In the genomic region with DNA sequence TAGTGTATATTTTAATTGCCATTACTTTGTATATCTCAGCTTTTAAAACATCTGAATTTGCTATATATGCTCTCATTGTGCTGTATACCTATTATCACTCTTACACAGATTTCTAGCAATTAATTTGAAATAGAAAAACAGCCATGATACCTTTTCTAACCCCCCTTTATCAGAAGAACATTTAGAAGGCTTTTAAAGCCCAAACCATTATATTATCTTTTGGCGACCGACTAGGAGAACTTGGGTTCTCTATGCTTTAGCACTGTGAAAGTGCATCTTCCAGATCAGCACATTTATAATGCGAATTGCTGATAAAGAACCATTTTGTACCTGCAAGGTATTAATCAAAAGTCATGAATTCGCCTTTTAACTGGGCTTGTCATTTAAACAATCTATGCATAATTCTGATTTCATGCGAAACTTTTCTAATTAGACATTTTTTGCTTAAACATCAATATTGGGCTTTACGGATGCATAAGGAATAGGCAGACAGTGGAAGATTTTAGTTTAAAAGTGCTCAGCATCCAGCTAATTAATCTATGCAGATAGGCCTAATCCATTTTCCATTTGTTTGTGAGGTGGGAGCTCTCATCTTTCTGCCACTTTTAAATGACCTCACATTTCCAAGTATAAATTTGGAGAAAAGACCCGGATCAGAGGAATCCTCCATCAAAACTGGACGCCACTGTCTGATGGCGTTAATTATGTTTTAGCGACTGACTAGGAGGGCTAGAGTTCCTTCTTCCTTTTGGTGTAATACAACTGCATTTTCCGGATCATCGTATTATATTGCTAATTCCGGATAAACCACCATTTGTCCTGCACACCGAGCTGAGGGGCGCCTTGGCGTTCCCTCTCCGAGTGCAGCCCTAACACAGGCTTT, we compare ENCODE assay signal across 8 cellular contexts. TPM values are rescaled to one million over a fixed set of nuclear protein-coding genes. Genes with fewer than 3 reads are reported as not detected.
DNase-seq lines count a peak whose midpoint lies in the region; ATAC-seq, FAIRE-seq and TF ChIP-seq lines count a peak whose summit lies in the region.

No MANE protein-coding gene starts in this region.

- TF ChIP-seq POLR2A in HepG2 (IDR thresholded peaks at IDR 0.05; ENCODE audit: insufficient read depth in 1 of 2, low read depth in 2 of 2, low read length in 2 of 2) = peak in 1 of 2 experiments; percentile 91; a peak in 1 of 4 replicates
- TF ChIP-seq POLR2A in transverse colon (IDR thresholded peaks at IDR 0.05) = no peak

- peak overlapping the region; percentile 84 for H3K4me2 ChIP-seq in HepG2 (ENCODE audit: low read depth, low read length)

- H3K4me1 ChIP-seq in adipocyte (ENCODE audit: control insufficient read depth, insufficient read depth, low read length) (peaks cover 26% of the 10 kb centered on the region), HepG2 (ENCODE audit: insufficient read depth, low read length) (peaks cover 45% of the 10 kb centered on the region), transverse colon (peaks cover 0 to 40% (median 14%) of the 10 kb centered on the region in 4 donors)

- no peak for FAIRE-seq in HepG2 (lab: Jason Lieb, UNC)

- CTCF ChIA-PET in HepG2 (lab: Yijun Ruan, JAX; ENCODE audit: low intra/inter-chr PET ratio, low total read pairs) = interaction anchor here (2.2 kb wide), 1 partner anchor 36 kb away, joined by 7 read pairs; no protein-coding TSS in a partner anchor

- TF ChIP-seq EP300 in HepG2 (IDR thresholded peaks at IDR 0.05; ENCODE audit: low read depth in 2 of 2, low read length in 2 of 2) (no peak), HepG2 (CRISPR knock-in tag; IDR thresholded peaks at IDR 0.05; ENCODE audit: borderline replicate concordance) (no peak), transverse colon (IDR thresholded peaks at IDR 0.05; ENCODE audit: low read depth) (no peak)

- peak overlapping the region; percentile 99 for H3K27ac ChIP-seq in 22Rv1
- H3K27ac ChIP-seq in HepG2 (ENCODE audit: extremely low read length, insufficient read depth, low read length) = peak overlapping the region; percentile 97
- H3K27ac ChIP-seq in transverse colon = peak overlapping the region; percentile 91 to 98 (median 95)

- DNase-seq in adipocyte (ENCODE audit: low read depth) = no peak
- no peak for DNase-seq in HepG2 (ENCODE audit: low spot score)
- no peak for DNase-seq in transverse colon
- DNase-seq in dedifferentiated amniotic fluid mesenchymal stem cell (ENCODE audit: extremely low spot score) = no peak
- DNase-seq in mesenteric fat pad (ENCODE audit: low spot score) = no peak

- TF ChIP-seq CTCF in 22Rv1 (IDR thresholded peaks at IDR 0.05) = no peak
- no peak for TF ChIP-seq CTCF in HepG2 (CRISPR knock-in tag; IDR thresholded peaks at IDR 0.05)
- TF ChIP-seq CTCF in transverse colon (IDR thresholded peaks at IDR 0.05) = no peak

- H3K79me2 ChIP-seq in HepG2 (ENCODE audit: insufficient read depth, low read length) = peaks cover 71% of the 10 kb centered on the region

- peak; percentile 2 for ATAC-seq in GM18499 (IDR thresholded peaks at IDR 0.05; ENCODE audit: insufficient read depth, unreplicated experiment)
- ATAC-seq in HG03432 (IDR thresholded peaks at IDR 0.05; ENCODE audit: unreplicated experiment) = peak; percentile 1
- ATAC-seq in HepG2 = no peak

- WGBS in HepG2 (ENCODE audit: low lambda C conversion rate) = 1% methylated on average over 17 of the region's 17 CpGs
- WGBS in transverse colon (ENCODE audit: low coverage in 1 of 2), 2 donors = 30% methylated on average over 17 of the region's 17 CpGs

- TF ChIP-seq RAD21 in HepG2 (CRISPR knock-in tag; IDR thresholded peaks at IDR 0.05) = no peak

- BruUV-seq in HepG2 (replicated peaks; lab: Mats Ljungman, UMichigan) = TSS peak; percentile 97

- POLR2A ChIA-PET in HepG2 (lab: Yijun Ruan, JAX) = interaction anchor here (1.0 to 3.4 kb wide), 5 partner anchors 9 to 36 kb away, joined by 5 to 40 read pairs (median 10); no protein-coding TSS in a partner anchor

- H3K36me3 ChIP-seq in adipocyte (ENCODE audit: control insufficient read depth, insufficient read depth, low read length, severe bottlenecking) (peaks cover 3% of the 10 kb centered on the region), HepG2 (replicated peaks in 1 of 2; ENCODE audit: control insufficient read depth in 1 of 2, insufficient read depth in 2 of 2, low read length in 2 of 2) (0 out of 5 replicates have a peak, but pooled peaks cover 0 to 4% of the 10 kb centered on the region in 2 experiments), transverse colon (peaks cover 0 to 2% (median 0%) of the 10 kb centered on the region in 4 donors)

- H3K9me3 ChIP-seq in adipocyte (ENCODE audit: control insufficient read depth, low read length) (no peaks in the 10 kb centered on the region), HepG2 (ENCODE audit: low read length) (no peaks in the 10 kb centered on the region), transverse colon (no peaks in the 10 kb centered on the region)

- H3K9ac ChIP-seq in adipocyte (ENCODE audit: low read length) = peak overlapping the region; percentile 93
- peak overlapping the region; percentile 87 for H3K9ac ChIP-seq in HepG2 (ENCODE audit: insufficient read depth, low read depth, low read length)

- H3K4me3 ChIP-seq in adipocyte (ENCODE audit: low read length) (peak overlapping the region; percentile 88), HepG2 (replicated peaks in 1 of 3; ENCODE audit: insufficient read depth in 1 of 3, low read depth in 2 of 3, low read length in 3 of 3) (peak overlapping the region; percentile 67 to 81 (median 76)), transverse colon (peak overlapping the region; percentile 39 to 83 (median 75))

- in situ Hi-C loops in HepG2 (cut with HindIII; ENCODE audit: extremely low pct_ligation_motif_present, low pct_unique_long_range_greater_than_20kb) (no loop called here), transverse colon (cut with MboI; ENCODE audit: low pct_ligation_motif_present in 1 of 4, low pct_unique_long_range_greater_than_20kb in 1 of 4, low sequenced_read_pairs in 3 of 4) (no loop called here)

- intact Hi-C loops in HepG2 (cut with micrococcal nuclease; ENCODE audit: unreplicated experiment) = loop anchor here (1.0 to 2.0 kb wide), 2 partner anchors 16 to 37 kb away; no protein-coding TSS in a partner anchor
- intact Hi-C loops in transverse colon (cut with DNase I; ENCODE audit: low total_unique reads) = loop anchor here (10.0 kb wide), 1 partner anchor 1142 kb away; no protein-coding TSS in a partner anchor

- H4K20me1 ChIP-seq in HepG2 (ENCODE audit: insufficient read depth, low read length) = peaks cover 13% of the 10 kb centered on the region; the same call in 1 of the 2 replicates

- H2AFZ ChIP-seq in HepG2 (ENCODE audit: low read length) = peak overlapping the region; percentile 82

- H3K27me3 ChIP-seq in adipocyte (replicated peaks; ENCODE audit: control insufficient read depth, insufficient read depth, low read length) (no peaks in the 10 kb centered on the region), HepG2 (ENCODE audit: control insufficient read depth in 1 of 2, insufficient read depth in 2 of 2, low read length in 2 of 2) (no peaks in the 10 kb centered on the region; a peak in 1 of 5 replicates), transverse colon (peaks cover 13% of the 10 kb centered on the region)

RNA-seq across cellular contexts. Expression of a gene that starts 1.1 kb away (rescaled TPM):
- 39.3 and 51.3 TPM in 2 replicates for total RNA-seq in HepG2 (2016; rRNA removed; fragmentation: Illumina TruSeq; extraction: Trizol)
- total RNA-seq in HepG2 (2016; cell fraction: cytosol; rRNA removed; fragmentation: Illumina TruSeq; extraction: Trizol; ENCODE audit: low read depth) = 32.5 and 35.1 TPM in 2 replicates
- total RNA-seq in HepG2 (2016; cell fraction: insoluble cytoplasmic fraction; rRNA removed; fragmentation: Illumina TruSeq; extraction: Trizol) = 40.6 and 48.2 TPM in 2 replicates
- 43.6 and 51.5 TPM in 2 replicates for total RNA-seq in HepG2 (2016; cell fraction: membrane; rRNA removed; fragmentation: Illumina TruSeq; extraction: Trizol)
- total RNA-seq in HepG2 (2016; cell fraction: nucleus; rRNA removed; fragmentation: Illumina TruSeq; extraction: Trizol) = 132 and 141 TPM in 2 replicates
- polyA plus RNA-seq in HepG2 (2011; rRNA removed) = 72.1 and 84.1 TPM in 2 replicates
- polyA plus RNA-seq in HepG2 (2011; cell fraction: cytosol; rRNA removed) = 52.6 and 55.4 TPM in 2 replicates
- polyA plus RNA-seq in HepG2 (2011; cell fraction: nucleus; rRNA removed) = 70.8 and 78.9 TPM in 2 replicates
- polyA plus RNA-seq in HepG2 (2012) = 36.4 and 36.6 TPM in 2 replicates
- 39.6 and 43.2 TPM in 2 replicates for polyA plus RNA-seq in HepG2 (2016; cell fraction: cytosol; fragmentation: Illumina TruSeq; extraction: Trizol; ENCODE audit: low read depth)
- 41.2 and 47.5 TPM in 2 replicates for polyA plus RNA-seq in HepG2 (2016; cell fraction: insoluble cytoplasmic fraction; fragmentation: Illumina TruSeq; extraction: Trizol; ENCODE audit: low read depth)
- polyA plus RNA-seq in HepG2 (2016; cell fraction: membrane; fragmentation: Illumina TruSeq; extraction: Trizol; ENCODE audit: low read depth) = 46.0 and 49.8 TPM in 2 replicates
- 59.3 and 60.4 TPM in 2 replicates for polyA plus RNA-seq in HepG2 (2016; cell fraction: nucleus; fragmentation: Illumina TruSeq; extraction: Trizol; ENCODE audit: insufficient read depth, low read depth)
- polyA minus RNA-seq in HepG2 (2011; rRNA and poly(A)+ RNA removed; ENCODE audit: low replicate concordance) = 65.5 and 210 TPM in 2 replicates
- polyA minus RNA-seq in HepG2 (2011; cell fraction: cytosol; rRNA and poly(A)+ RNA removed) = 28.0 and 33.0 TPM in 2 replicates
- polyA minus RNA-seq in HepG2 (2011; cell fraction: nucleus; rRNA and poly(A)+ RNA removed) = 342 and 460 TPM in 2 replicates
- 10 to 100 TPM; 12.0 to 43.0 (median 28.5) TPM for total RNA-seq in transverse colon
- total RNA-seq in mesenteric fat pad = 42.1 TPM

RNA-seq across cellular contexts. Expression of a gene that starts 7.5 kb away (rescaled TPM):
- total RNA-seq in HepG2 (2016; rRNA removed; fragmentation: Illumina TruSeq; extraction: Trizol) = 1.4 and 1.5 TPM in 2 replicates
- 0.35 and 0.40 TPM in 2 replicates for total RNA-seq in HepG2 (2016; cell fraction: cytosol; rRNA removed; fragmentation: Illumina TruSeq; extraction: Trizol; ENCODE audit: low read depth)
- 1.1 and 1.2 TPM in 2 replicates for total RNA-seq in HepG2 (2016; cell fraction: insoluble cytoplasmic fraction; rRNA removed; fragmentation: Illumina TruSeq; extraction: Trizol)
- total RNA-seq in HepG2 (2016; cell fraction: membrane; rRNA removed; fragmentation: Illumina TruSeq; extraction: Trizol) = 1.1 TPM in 2 replicates
- 1.4 TPM in 2 replicates for total RNA-seq in HepG2 (2016; cell fraction: nucleus; rRNA removed; fragmentation: Illumina TruSeq; extraction: Trizol)
- 0.29 and 0.73 TPM in 2 replicates for polyA plus RNA-seq in HepG2 (2011; rRNA removed)
- 0.17 and 0.19 TPM in 2 replicates for polyA plus RNA-seq in HepG2 (2011; cell fraction: cytosol; rRNA removed)
- 0.45 and 0.59 TPM in 2 replicates for polyA plus RNA-seq in HepG2 (2011; cell fraction: nucleus; rRNA removed)
- polyA plus RNA-seq in HepG2 (2012) = 0.24 and 0.85 TPM in 2 replicates
- 0.11 and 0.58 TPM in 2 replicates for polyA plus RNA-seq in HepG2 (2016; cell fraction: cytosol; fragmentation: Illumina TruSeq; extraction: Trizol; ENCODE audit: low read depth)
- polyA plus RNA-seq in HepG2 (2016; cell fraction: insoluble cytoplasmic fraction; fragmentation: Illumina TruSeq; extraction: Trizol; ENCODE audit: low read depth) = 0.67 and 0.78 TPM in 2 replicates
- polyA plus RNA-seq in HepG2 (2016; cell fraction: membrane; fragmentation: Illumina TruSeq; extraction: Trizol; ENCODE audit: low read depth) = 0.33 and 0.58 TPM in 2 replicates
- 2.7 and 2.8 TPM in 2 replicates for polyA plus RNA-seq in HepG2 (2016; cell fraction: nucleus; fragmentation: Illumina TruSeq; extraction: Trizol; ENCODE audit: insufficient read depth, low read depth)
- polyA minus RNA-seq in HepG2 (2011; rRNA and poly(A)+ RNA removed; ENCODE audit: low replicate concordance) = 0.12 and 0.28 TPM in 2 replicates
- 0.49 and 0.88 TPM in 2 replicates for polyA minus RNA-seq in HepG2 (2011; cell fraction: cytosol; rRNA and poly(A)+ RNA removed)
- polyA minus RNA-seq in HepG2 (2011; cell fraction: nucleus; rRNA and poly(A)+ RNA removed) = 0.50 and 0.52 TPM in 2 replicates
- under 1 TPM in 2 of 4 donors, not detected in 2; 0.27 to 0.60 TPM for total RNA-seq in transverse colon
- total RNA-seq in mesenteric fat pad = 0.58 TPM
